1 cellular context compared by ENCODE assay signal in the genomic region with DNA sequence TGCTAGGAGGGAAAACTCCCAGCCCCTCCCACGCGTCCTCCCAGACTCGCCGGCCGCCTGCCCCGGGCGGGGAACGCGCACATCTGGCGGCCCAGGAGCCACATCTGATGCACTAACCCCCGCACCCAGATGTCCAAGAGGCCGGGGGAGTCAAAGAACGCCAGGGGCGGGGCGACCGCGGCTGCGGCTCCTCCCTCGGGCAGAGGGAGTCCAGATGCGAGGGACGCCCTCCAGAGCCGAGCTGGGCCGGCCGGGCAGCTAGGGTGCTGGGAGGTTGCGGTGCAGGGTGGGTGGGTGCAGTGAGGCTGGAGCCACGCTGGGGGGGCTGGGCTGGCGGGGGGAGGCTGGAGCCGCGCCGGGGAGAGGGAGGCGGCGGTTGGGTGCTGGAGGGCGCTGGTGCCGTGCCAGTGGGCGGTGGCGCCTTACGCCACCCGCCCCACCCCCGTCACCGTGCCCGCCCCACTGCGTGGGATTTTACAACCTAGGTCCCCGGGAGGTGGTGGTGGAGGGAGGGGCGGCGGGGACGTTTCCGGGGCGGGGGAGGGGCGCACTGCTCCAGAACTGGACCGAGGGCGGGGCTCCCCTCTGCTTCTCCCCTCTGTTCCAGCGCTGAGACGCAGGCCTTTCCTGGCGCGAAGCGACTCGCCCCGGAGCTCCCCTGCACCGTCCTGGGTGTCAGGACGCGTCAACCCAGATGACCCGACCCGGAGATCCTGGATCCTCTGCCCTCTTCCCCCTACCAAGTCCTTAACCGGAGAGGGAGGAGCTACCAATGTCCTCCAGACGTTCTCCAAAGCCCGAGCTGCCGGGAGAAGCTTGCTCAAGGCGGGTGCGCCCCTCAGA.
TF ChIP-seq lines count a peak whose summit lies in the region.

No MANE protein-coding gene starts in this region.

TF ChIP-seq in K562, 482 proteins besides CTCF, POLR2A, EP300 and RAD21 (continued from another document and continues in another):
- TF ChIP-seq JUND (IDR thresholded peaks at IDR 0.05; ENCODE audit: borderline replicate concordance, low read depth, low read length) (peak; percentile 66; the same call in 1 of the 2 replicates), JUND (tag; IDR thresholded peaks at IDR 0.05; ENCODE audit: borderline replicate concordance, low read depth, low read length) (no peak; the same call in 2 of the 3 replicates), MAFK (IDR thresholded peaks at IDR 0.05; ENCODE audit: low read length) (0 out of 2 replicates have a peak, but pooled peaks have one; percentile 10), SMARCA5 (IDR thresholded peaks at IDR 0.05) (no peak), NCOA1 (IDR thresholded peaks at IDR 0.05; ENCODE audit: low read depth) (0 out of 2 replicates have a peak, but pooled peaks have one; percentile 10), DEAF1 (CRISPR knock-in tag; IDR thresholded peaks at IDR 0.05) (no peak), POLR2B (IDR thresholded peaks at IDR 0.05; ENCODE audit: low read depth, partially characterized antibody) (peak; percentile 58), ASH1L (IDR thresholded peaks at IDR 0.05; ENCODE audit: borderline replicate concordance, low read depth, partially characterized antibody) (no peak), SRF (CRISPR knock-in tag; IDR thresholded peaks at IDR 0.05) (peak in 1 of 2 experiments; percentile 70; a peak in 1 of 4 replicates), L3MBTL2 (IDR thresholded peaks at IDR 0.05) (peak; percentile 78), REST (CRISPR knock-in tag; IDR thresholded peaks at IDR 0.05; ENCODE audit: low read depth) (peak; percentile 29; the same call in 1 of the 2 replicates), ZFX (CRISPR knock-in tag; IDR thresholded peaks at IDR 0.05) (peak; percentile 67), NONO (IDR thresholded peaks at IDR 0.05; ENCODE audit: low read depth in 2 of 2, low read length in 1 of 2) (peak in 1 of 2 experiments; percentile 58; a peak in 1 of 4 replicates), KDM1A (IDR thresholded peaks at IDR 0.05) (peak; percentile 60 to 66), ZNF589 (CRISPR knock-in tag; IDR thresholded peaks at IDR 0.05; ENCODE audit: low read depth) (peak; percentile 85), RB1 (IDR thresholded peaks at IDR 0.05; ENCODE audit: low read depth) (peak; percentile 79; the same call in 1 of the 2 replicates), MYNN (IDR thresholded peaks at IDR 0.05) (peak; percentile 58; the same call in 1 of the 2 replicates), MYNN (CRISPR knock-in tag; IDR thresholded peaks at IDR 0.05) (no peak), CREM (IDR thresholded peaks at IDR 0.05; ENCODE audit: low read depth) (peak; percentile 60), TFE3 (CRISPR knock-in tag; IDR thresholded peaks at IDR 0.05) (no peak), ERF (CRISPR knock-in tag; IDR thresholded peaks at IDR 0.05) (peak; percentile 29; the same call in 1 of the 2 replicates), ZNF24 (IDR thresholded peaks at IDR 0.05) (no peak), TCF3 (CRISPR knock-in tag; IDR thresholded peaks at IDR 0.05) (peak; percentile 80), RFX5 (IDR thresholded peaks at IDR 0.05; ENCODE audit: low read depth, low read length) (no peak), ZBTB1 (CRISPR knock-in tag; IDR thresholded peaks at IDR 0.05; ENCODE audit: borderline replicate concordance, low read depth) (peak; percentile 70; the same call in 1 of the 2 replicates), ZZZ3 (IDR thresholded peaks at IDR 0.05) (no peak), MCM2 (IDR thresholded peaks at IDR 0.05; ENCODE audit: low read depth) (no peak)
- TF ChIP-seq, protein P1, sequence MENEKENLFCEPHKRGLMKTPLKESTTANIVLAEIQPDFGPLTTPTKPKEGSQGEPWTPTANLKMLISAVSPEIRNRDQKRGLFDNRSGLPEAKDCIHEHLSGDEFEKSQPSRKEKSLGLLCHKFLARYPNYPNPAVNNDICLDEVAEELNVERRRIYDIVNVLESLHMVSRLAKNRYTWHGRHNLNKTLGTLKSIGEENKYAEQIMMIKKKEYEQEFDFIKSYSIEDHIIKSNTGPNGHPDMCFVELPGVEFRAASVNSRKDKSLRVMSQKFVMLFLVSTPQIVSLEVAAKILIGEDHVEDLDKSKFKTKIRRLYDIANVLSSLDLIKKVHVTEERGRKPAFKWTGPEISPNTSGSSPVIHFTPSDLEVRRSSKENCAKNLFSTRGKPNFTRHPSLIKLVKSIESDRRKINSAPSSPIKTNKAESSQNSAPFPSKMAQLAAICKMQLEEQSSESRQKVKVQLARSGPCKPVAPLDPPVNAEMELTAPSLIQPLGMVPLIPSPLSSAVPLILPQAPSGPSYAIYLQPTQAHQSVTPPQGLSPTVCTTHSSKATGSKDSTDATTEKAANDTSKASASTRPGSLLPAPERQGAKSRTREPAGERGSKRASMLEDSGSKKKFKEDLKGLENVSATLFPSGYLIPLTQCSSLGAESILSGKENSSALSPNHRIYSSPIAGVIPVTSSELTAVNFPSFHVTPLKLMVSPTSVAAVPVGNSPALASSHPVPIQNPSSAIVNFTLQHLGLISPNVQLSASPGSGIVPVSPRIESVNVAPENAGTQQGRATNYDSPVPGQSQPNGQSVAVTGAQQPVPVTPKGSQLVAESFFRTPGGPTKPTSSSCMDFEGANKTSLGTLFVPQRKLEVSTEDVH (IDR thresholded peaks at IDR 0.05; ENCODE audit: low read depth, partially characterized antibody): no peak
- TF ChIP-seq, protein P2, sequence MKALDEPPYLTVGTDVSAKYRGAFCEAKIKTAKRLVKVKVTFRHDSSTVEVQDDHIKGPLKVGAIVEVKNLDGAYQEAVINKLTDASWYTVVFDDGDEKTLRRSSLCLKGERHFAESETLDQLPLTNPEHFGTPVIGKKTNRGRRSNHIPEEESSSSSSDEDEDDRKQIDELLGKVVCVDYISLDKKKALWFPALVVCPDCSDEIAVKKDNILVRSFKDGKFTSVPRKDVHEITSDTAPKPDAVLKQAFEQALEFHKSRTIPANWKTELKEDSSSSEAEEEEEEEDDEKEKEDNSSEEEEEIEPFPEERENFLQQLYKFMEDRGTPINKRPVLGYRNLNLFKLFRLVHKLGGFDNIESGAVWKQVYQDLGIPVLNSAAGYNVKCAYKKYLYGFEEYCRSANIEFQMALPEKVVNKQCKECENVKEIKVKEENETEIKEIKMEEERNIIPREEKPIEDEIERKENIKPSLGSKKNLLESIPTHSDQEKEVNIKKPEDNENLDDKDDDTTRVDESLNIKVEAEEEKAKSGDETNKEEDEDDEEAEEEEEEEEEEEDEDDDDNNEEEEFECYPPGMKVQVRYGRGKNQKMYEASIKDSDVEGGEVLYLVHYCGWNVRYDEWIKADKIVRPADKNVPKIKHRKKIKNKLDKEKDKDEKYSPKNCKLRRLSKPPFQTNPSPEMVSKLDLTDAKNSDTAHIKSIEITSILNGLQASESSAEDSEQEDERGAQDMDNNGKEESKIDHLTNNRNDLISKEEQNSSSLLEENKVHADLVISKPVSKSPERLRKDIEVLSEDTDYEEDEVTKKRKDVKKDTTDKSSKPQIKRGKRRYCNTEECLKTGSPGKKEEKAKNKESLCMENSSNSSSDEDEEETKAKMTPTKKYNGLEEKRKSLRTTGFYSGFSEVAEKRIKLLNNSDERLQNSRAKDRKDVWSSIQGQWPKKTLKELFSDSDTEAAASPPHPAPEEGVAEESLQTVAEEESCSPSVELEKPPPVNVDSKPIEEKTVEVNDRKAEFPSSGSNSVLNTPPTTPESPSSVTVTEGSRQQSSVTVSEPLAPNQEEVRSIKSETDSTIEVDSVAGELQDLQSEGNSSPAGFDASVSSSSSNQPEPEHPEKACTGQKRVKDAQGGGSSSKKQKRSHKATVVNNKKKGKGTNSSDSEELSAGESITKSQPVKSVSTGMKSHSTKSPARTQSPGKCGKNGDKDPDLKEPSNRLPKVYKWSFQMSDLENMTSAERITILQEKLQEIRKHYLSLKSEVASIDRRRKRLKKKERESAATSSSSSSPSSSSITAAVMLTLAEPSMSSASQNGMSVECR (CRISPR knock-in tag; IDR thresholded peaks at IDR 0.05): peak; percentile 10; the same call in 1 of the 2 replicates
- TF ChIP-seq, protein P3, sequence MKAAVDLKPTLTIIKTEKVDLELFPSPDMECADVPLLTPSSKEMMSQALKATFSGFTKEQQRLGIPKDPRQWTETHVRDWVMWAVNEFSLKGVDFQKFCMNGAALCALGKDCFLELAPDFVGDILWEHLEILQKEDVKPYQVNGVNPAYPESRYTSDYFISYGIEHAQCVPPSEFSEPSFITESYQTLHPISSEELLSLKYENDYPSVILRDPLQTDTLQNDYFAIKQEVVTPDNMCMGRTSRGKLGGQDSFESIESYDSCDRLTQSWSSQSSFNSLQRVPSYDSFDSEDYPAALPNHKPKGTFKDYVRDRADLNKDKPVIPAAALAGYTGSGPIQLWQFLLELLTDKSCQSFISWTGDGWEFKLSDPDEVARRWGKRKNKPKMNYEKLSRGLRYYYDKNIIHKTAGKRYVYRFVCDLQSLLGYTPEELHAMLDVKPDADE (conservative IDR thresholded peaks at IDR 0.05; ENCODE audit: control insufficient read depth, low read depth, low read length): peak; percentile 61; the same call in 1 of the 2 replicates
- TF ChIP-seq, protein P4, sequence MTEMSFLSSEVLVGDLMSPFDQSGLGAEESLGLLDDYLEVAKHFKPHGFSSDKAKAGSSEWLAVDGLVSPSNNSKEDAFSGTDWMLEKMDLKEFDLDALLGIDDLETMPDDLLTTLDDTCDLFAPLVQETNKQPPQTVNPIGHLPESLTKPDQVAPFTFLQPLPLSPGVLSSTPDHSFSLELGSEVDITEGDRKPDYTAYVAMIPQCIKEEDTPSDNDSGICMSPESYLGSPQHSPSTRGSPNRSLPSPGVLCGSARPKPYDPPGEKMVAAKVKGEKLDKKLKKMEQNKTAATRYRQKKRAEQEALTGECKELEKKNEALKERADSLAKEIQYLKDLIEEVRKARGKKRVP (CRISPR knock-in tag; IDR thresholded peaks at IDR 0.05): 0 out of 2 replicates have a peak, but pooled peaks have one; percentile 21
- TF ChIP-seq, protein P5, sequence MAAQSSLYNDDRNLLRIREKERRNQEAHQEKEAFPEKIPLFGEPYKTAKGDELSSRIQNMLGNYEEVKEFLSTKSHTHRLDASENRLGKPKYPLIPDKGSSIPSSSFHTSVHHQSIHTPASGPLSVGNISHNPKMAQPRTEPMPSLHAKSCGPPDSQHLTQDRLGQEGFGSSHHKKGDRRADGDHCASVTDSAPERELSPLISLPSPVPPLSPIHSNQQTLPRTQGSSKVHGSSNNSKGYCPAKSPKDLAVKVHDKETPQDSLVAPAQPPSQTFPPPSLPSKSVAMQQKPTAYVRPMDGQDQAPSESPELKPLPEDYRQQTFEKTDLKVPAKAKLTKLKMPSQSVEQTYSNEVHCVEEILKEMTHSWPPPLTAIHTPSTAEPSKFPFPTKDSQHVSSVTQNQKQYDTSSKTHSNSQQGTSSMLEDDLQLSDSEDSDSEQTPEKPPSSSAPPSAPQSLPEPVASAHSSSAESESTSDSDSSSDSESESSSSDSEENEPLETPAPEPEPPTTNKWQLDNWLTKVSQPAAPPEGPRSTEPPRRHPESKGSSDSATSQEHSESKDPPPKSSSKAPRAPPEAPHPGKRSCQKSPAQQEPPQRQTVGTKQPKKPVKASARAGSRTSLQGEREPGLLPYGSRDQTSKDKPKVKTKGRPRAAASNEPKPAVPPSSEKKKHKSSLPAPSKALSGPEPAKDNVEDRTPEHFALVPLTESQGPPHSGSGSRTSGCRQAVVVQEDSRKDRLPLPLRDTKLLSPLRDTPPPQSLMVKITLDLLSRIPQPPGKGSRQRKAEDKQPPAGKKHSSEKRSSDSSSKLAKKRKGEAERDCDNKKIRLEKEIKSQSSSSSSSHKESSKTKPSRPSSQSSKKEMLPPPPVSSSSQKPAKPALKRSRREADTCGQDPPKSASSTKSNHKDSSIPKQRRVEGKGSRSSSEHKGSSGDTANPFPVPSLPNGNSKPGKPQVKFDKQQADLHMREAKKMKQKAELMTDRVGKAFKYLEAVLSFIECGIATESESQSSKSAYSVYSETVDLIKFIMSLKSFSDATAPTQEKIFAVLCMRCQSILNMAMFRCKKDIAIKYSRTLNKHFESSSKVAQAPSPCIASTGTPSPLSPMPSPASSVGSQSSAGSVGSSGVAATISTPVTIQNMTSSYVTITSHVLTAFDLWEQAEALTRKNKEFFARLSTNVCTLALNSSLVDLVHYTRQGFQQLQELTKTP (IDR thresholded peaks at IDR 0.05; ENCODE audit: low read depth in 1 of 2, partially characterized antibody in 2 of 2): no peak
